Comparison of ENCODE assay signal across 20 cellular contexts in the genomic region with DNA sequence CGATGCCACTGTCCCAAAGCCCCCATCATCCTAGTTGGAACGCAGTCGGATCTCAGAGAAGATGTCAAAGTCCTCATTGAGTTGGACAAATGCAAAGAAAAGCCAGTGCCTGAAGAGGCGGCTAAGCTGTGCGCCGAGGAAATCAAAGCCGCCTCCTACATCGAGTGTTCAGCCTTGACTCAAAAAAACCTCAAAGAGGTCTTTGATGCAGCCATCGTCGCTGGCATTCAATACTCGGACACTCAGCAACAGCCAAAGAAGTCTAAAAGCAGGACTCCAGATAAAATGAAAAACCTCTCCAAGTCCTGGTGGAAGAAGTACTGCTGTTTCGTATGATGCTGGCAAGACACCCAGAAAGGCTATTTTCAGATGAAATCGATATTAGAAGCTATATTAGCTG.
"Had no signal": no experiment of that assay in that cellular context is flagged by ENCODE, and none has a peak within 500 bp of the region (broad histone marks: within the 10 kb centered on the region; RNA-seq: fewer than 3 reads in every experiment).

No MANE protein-coding gene starts in this region.

- H3K27ac ChIP-seq: esophagus squamous epithelium, hepatocyte, left ventricle myocardium inferior, lower lobe of right lung, neutrophil, right atrium auricular region, stomach, thoracic aorta, uterus had no signal

- H3K4me3 ChIP-seq: esophagus squamous epithelium, hepatocyte, left ventricle myocardium inferior, lower lobe of right lung, right atrium auricular region, stomach, thoracic aorta, uterus had no signal

- H3K4me1 Mint-ChIP-seq: naive B cell had no signal

- H3K27me3 Mint-ChIP-seq: central memory CD8-positive, alpha-beta T cell; type B pancreatic cell had no signal

- DNase-seq: esophagus squamous epithelium; foreskin fibroblast; kidney; left cardiac atrium; left ventricle myocardium inferior; lower lobe of right lung; mesenchymal stem cell; naive B cell; small intestine; stimulated activated CD4-positive, alpha-beta T cell treated with anti-CD3 and anti-CD28 coated beads, Interleukin-12 subunit alpha, Interleukin-12 subunit beta, amount 100 ng/mL, for 4 hours; stimulated activated naive CD4-positive, alpha-beta T cell; stomach; uterus had no signal

- H3K36me3 ChIP-seq: uterus had no signal

- FAIRE-seq: kidney, small intestine had no signal

- H3K4me1 ChIP-seq: right atrium auricular region, uterus had no signal

- H3K36me3 Mint-ChIP-seq: naive B cell had no signal

- H3K27ac Mint-ChIP-seq: nephron had no signal

- H3K9me3 ChIP-seq: esophagus squamous epithelium, left ventricle myocardium inferior, lower lobe of right lung, neutrophil, right atrium auricular region, stomach, thoracic aorta, uterus had no signal

- ATAC-seq: left cardiac atrium, lower lobe of right lung had no signal

- H3K4me3 Mint-ChIP-seq: central memory CD8-positive, alpha-beta T cell; naive B cell; nephron had no signal

- H3K27me3 ChIP-seq: esophagus squamous epithelium, hepatocyte, neutrophil, right atrium auricular region, stomach, uterus had no signal
